ENCODE assay signal across 8 cellular contexts in genomic region chr7:114084381-114085312, GRCh38.
DNase-seq lines count a peak whose midpoint lies in the region; ATAC-seq and TF ChIP-seq lines count a peak whose summit lies in the region.

No MANE protein-coding gene starts in this region.

- H3K9me3 ChIP-seq in HUES64 (ENCODE audit: insufficient read depth, low read depth, low read length) = no peaks in the 10 kb centered on the region
- no peaks in the 10 kb centered on the region for H3K9me3 ChIP-seq in osteoblast (ENCODE audit: low read depth, low read length)

- H3K36me3 ChIP-seq in HUES64 (ENCODE audit: insufficient read depth, low read length) (no peaks in the 10 kb centered on the region), osteoblast (ENCODE audit: insufficient read depth, low read length) (no peaks in the 10 kb centered on the region)

- H3K79me2 ChIP-seq in osteoblast (ENCODE audit: insufficient read depth, low read length) = no peaks in the 10 kb centered on the region

- H3K27me3 Mint-ChIP-seq in T-helper 2 cell treated with Interferon-gamma antibody and Interleukin-4, amounts not matched to agents 5 μg/mL and 100 μg/mL, for 36 hours (ENCODE audit: low read depth) = peaks cover 86% of the 10 kb centered on the region
- peaks cover 67% of the 10 kb centered on the region for H3K27me3 Mint-ChIP-seq in activated CD4-positive, alpha-beta memory T cell treated with anti-CD3 and anti-CD28 coated beads for 36 hours

- CTCF ChIA-PET in activated CD4-positive, alpha-beta memory T cell treated with anti-CD3 and anti-CD28 coated beads for 36 hours (lab: Charles Lee) = no interaction called here

- TF ChIP-seq CTCF in osteoblast (IDR thresholded peaks at IDR 0.05; ENCODE audit: extremely low read depth, low read depth, low read length) = no peak

- H3K9ac ChIP-seq in HUES64 (ENCODE audit: low read depth, low read length) = peak overlapping the region; percentile 64

- peaks cover 22% of the 10 kb centered on the region for H3K4me1 ChIP-seq in HUES64 (ENCODE audit: insufficient read depth, low read length)
- peaks cover 15% of the 10 kb centered on the region for H3K4me1 ChIP-seq in osteoblast (ENCODE audit: insufficient read depth, low read length)

- ATAC-seq in GM18519 (IDR thresholded peaks at IDR 0.05; ENCODE audit: low FRiP score, unreplicated experiment) = no peak
- no peak for ATAC-seq in HG03095 (IDR thresholded peaks at IDR 0.05; ENCODE audit: unreplicated experiment)

- no peak for DNase-seq in T-helper 2 cell treated with Interferon-gamma antibody and Interleukin-4, amounts not matched to agents 5 μg/mL and 100 μg/mL, for 36 hours (ENCODE audit: low spot score)
- DNase-seq in T-helper 2 cell (no peak), germinal center (ENCODE audit: low spot score) (peak; percentile 13), osteoblast (ENCODE audit: insufficient read length, low spot score, missing footprints) (peak; percentile 91)
- peak; percentile 21 for DNase-seq in activated CD4-positive, alpha-beta memory T cell treated with anti-CD3 and anti-CD28 coated beads for 36 hours

- H3K4me3 ChIP-seq in HUES64 (ENCODE audit: low read length) (peak overlapping the region; percentile 80), osteoblast (ENCODE audit: insufficient read depth, low read length) (peak overlapping the region; percentile 73)

- WGBS in HUES64 = under 1% methylated on average over 63 of the region's 67 CpGs

- intact Hi-C loops in activated CD4-positive, alpha-beta memory T cell treated with anti-CD3 and anti-CD28 coated beads for 36 hours (cut with micrococcal nuclease) = loop anchor here (5.0 to 10.0 kb wide), 7 partner anchors 57 to 1828 kb away; partner anchors contain the start of gene MDFIC

- peak overlapping the region; percentile 82 for H2AFZ ChIP-seq in osteoblast (ENCODE audit: low read length)

- peak overlapping the region; percentile 89 for H3K4me2 ChIP-seq in osteoblast (ENCODE audit: insufficient read depth, low read length)

- H3K4me1 Mint-ChIP-seq in T-helper 2 cell treated with Interferon-gamma antibody and Interleukin-4, amounts not matched to agents 5 μg/mL and 100 μg/mL, for 36 hours (ENCODE audit: low read depth) = peaks cover 33% of the 10 kb centered on the region
- H3K4me1 Mint-ChIP-seq in activated CD4-positive, alpha-beta memory T cell treated with anti-CD3 and anti-CD28 coated beads for 36 hours (ENCODE audit: low read depth) = peaks cover 38% of the 10 kb centered on the region

- H3K36me3 Mint-ChIP-seq in T-helper 2 cell treated with Interferon-gamma antibody and Interleukin-4, amounts not matched to agents 5 μg/mL and 100 μg/mL, for 36 hours (ENCODE audit: low read depth) = no peaks in the 10 kb centered on the region
- H3K36me3 Mint-ChIP-seq in activated CD4-positive, alpha-beta memory T cell treated with anti-CD3 and anti-CD28 coated beads for 36 hours = no peaks in the 10 kb centered on the region

- H3K4me3 Mint-ChIP-seq in T-helper 2 cell treated with Interferon-gamma antibody and Interleukin-4, amounts not matched to agents 5 μg/mL and 100 μg/mL, for 36 hours = peak overlapping the region; percentile 89
- peak overlapping the region; percentile 77 for H3K4me3 Mint-ChIP-seq in activated CD4-positive, alpha-beta memory T cell treated with anti-CD3 and anti-CD28 coated beads for 36 hours

- H3K27ac ChIP-seq in HUES64 (ENCODE audit: low read depth, low read length) (peak overlapping the region; percentile 66; the same call in 1 of the 2 replicates), osteoblast (ENCODE audit: low read depth, low read length) (no peak overlapping the region)

- H3K27me3 ChIP-seq in HUES64 (ENCODE audit: insufficient read depth, low read length) (peaks cover 95% of the 10 kb centered on the region), osteoblast (ENCODE audit: insufficient read depth, low read length) (peaks cover 92% of the 10 kb centered on the region)

- no peaks in the 10 kb centered on the region for H3K9me3 Mint-ChIP-seq in T-helper 2 cell treated with Interferon-gamma antibody and Interleukin-4, amounts not matched to agents 5 μg/mL and 100 μg/mL, for 36 hours
- H3K9me3 Mint-ChIP-seq in activated CD4-positive, alpha-beta memory T cell treated with anti-CD3 and anti-CD28 coated beads for 36 hours = no peaks in the 10 kb centered on the region

- H4K20me1 ChIP-seq in osteoblast (ENCODE audit: insufficient read depth, low read length) = no peaks in the 10 kb centered on the region

- POLR2A ChIA-PET in activated CD4-positive, alpha-beta memory T cell treated with anti-CD3 and anti-CD28 coated beads for 36 hours (lab: Charles Lee) = no interaction called here

- peak overlapping the region; percentile 74 for H3K27ac Mint-ChIP-seq in T-helper 2 cell treated with Interferon-gamma antibody and Interleukin-4, amounts not matched to agents 5 μg/mL and 100 μg/mL, for 36 hours
- H3K27ac Mint-ChIP-seq in activated CD4-positive, alpha-beta memory T cell treated with anti-CD3 and anti-CD28 coated beads for 36 hours = no peak overlapping the region

Comparison
In these comparisons a context has a peak if more than half of its experiments do, and no peak if none do; other contexts are left out.
1. DNase-seq: peak in activated CD4-positive, alpha-beta memory T cell treated with anti-CD3 and anti-CD28 coated beads for 36 hours (single experiment), germinal center (single experiment) and osteoblast (single experiment); none in T-helper 2 cell treated with Interferon-gamma antibody and Interleukin-4, amounts not matched to agents 5 μg/mL and 100 μg/mL, for 36 hours (single experiment) and T-helper 2 cell (0 of 5).